Comparison of ENCODE assay signal across 9 cellular contexts in genomic region chr6:53294095-53294494, GRCh38. TPM values are rescaled to one million over a fixed set of nuclear protein-coding genes. Genes with fewer than 3 reads are reported as not detected.
DNase-seq lines count a peak whose midpoint lies in the region; ATAC-seq and TF ChIP-seq lines count a peak whose summit lies in the region.
"Had no signal": no experiment of that assay in that cellular context is flagged by ENCODE, and none has a peak within 500 bp of the region (broad histone marks: within the 10 kb centered on the region; RNA-seq: fewer than 3 reads in every experiment).

No MANE protein-coding gene starts in this region.

- no peaks in the 10 kb centered on the region for H3K9me3 Mint-ChIP-seq in activated naive CD4-positive, alpha-beta T cell treated with anti-CD3 and anti-CD28 coated beads, Interleukin-2, amount 50 U/mL, for 24 hours
- H3K9me3 Mint-ChIP-seq: stimulated activated naive CD8-positive, alpha-beta T cell treated with anti-CD3 and anti-CD28 coated beads, Interleukin-15, Interleukin-2, amounts not matched to agents 100 ng/mL and 50 ng/mL, for 24 hours had no signal

- TF ChIP-seq POLR2A in esophagus muscularis mucosa (IDR thresholded peaks at IDR 0.05; ENCODE audit: low read depth): no peak

- WGBS in esophagus muscularis mucosa: 76% methylated on average over 3 of the region's 3 CpGs

- peaks cover 2 to 12% (median 9%) of the 10 kb centered on the region in 4 donors for H3K4me1 ChIP-seq in esophagus muscularis mucosa
- H3K4me1 ChIP-seq in subcutaneous abdominal adipose tissue (ENCODE audit: control insufficient read depth in 5 of 5, insufficient read depth in 5 of 5, low read length in 5 of 5): peaks cover 7 to 58% (median 49%) of the 10 kb centered on the region in 5 donors

- H3K36me3 ChIP-seq in esophagus muscularis mucosa (peaks cover 0 to 32% (median 13%) of the 10 kb centered on the region in 4 donors), subcutaneous abdominal adipose tissue (ENCODE audit: control insufficient read depth in 5 of 5, insufficient read depth in 5 of 5, low read length in 5 of 5) (peaks cover 7 to 40% (median 20%) of the 10 kb centered on the region in 5 donors)

- peaks cover 9% of the 10 kb centered on the region for H3K36me3 Mint-ChIP-seq in activated naive CD4-positive, alpha-beta T cell treated with anti-CD3 and anti-CD28 coated beads, Interleukin-2, amount 50 U/mL, for 24 hours

- ATAC-seq in HG03354 (IDR thresholded peaks at IDR 0.05; ENCODE audit: poor library complexity, severe bottlenecking, unreplicated experiment) (no peak), HG02884 (IDR thresholded peaks at IDR 0.05; ENCODE audit: unreplicated experiment) (no peak), GM21381 (IDR thresholded peaks at IDR 0.05; ENCODE audit: unreplicated experiment) (no peak)

- peak overlapping the region in 2 of 5 donors; percentile 28 to 48 for H3K9ac ChIP-seq in subcutaneous abdominal adipose tissue (ENCODE audit: low read length in 5 of 5)

- no peaks in the 10 kb centered on the region for H3K27me3 Mint-ChIP-seq in activated naive CD4-positive, alpha-beta T cell treated with anti-CD3 and anti-CD28 coated beads, Interleukin-2, amount 50 U/mL, for 24 hours
- H3K27me3 Mint-ChIP-seq: stimulated activated naive CD8-positive, alpha-beta T cell treated with anti-CD3 and anti-CD28 coated beads, Interleukin-15, Interleukin-2, amounts not matched to agents 100 ng/mL and 50 ng/mL, for 24 hours had no signal

- H3K27ac ChIP-seq in esophagus muscularis mucosa (replicated peaks in 1 of 4) (no peak overlapping the region), subcutaneous abdominal adipose tissue (ENCODE audit: low read depth, low read length) (peak overlapping the region; percentile 81)

- no peaks in the 10 kb centered on the region for H3K27me3 ChIP-seq in esophagus muscularis mucosa
- H3K27me3 ChIP-seq in subcutaneous abdominal adipose tissue (ENCODE audit: control insufficient read depth in 5 of 5, insufficient read depth in 4 of 5, low read length in 5 of 5): no peaks in the 10 kb centered on the region

- H3K4me3 ChIP-seq in esophagus muscularis mucosa: no peak overlapping the region
- no peak overlapping the region for H3K4me3 ChIP-seq in subcutaneous abdominal adipose tissue (ENCODE audit: low read depth in 1 of 5, low read length in 5 of 5)

- peaks cover 97% of the 10 kb centered on the region for H3K4me1 Mint-ChIP-seq in activated naive CD4-positive, alpha-beta T cell treated with anti-CD3 and anti-CD28 coated beads, Interleukin-2, amount 50 U/mL, for 24 hours

- DNase-seq in activated naive CD4-positive, alpha-beta T cell (lab: John Stamatoyannopoulos, UW): no peak
- DNase-seq in NCI-H82 treated with DMSO at 0.1 percent for 48 hours (lab: John Stamatoyannopoulos, UW; ENCODE audit: unreplicated experiment) (peak; percentile 22), esophagus muscularis mucosa (ENCODE audit: extremely low spot score) (no peak)

- H3K9me3 ChIP-seq in esophagus muscularis mucosa (no peaks in the 10 kb centered on the region), subcutaneous abdominal adipose tissue (ENCODE audit: control insufficient read depth in 5 of 5, low read length in 5 of 5) (no peaks in the 10 kb centered on the region)

- H3K4me3 Mint-ChIP-seq in activated naive CD4-positive, alpha-beta T cell treated with anti-CD3 and anti-CD28 coated beads, Interleukin-2, amount 50 U/mL, for 24 hours: no peak overlapping the region
- H3K4me3 Mint-ChIP-seq: stimulated activated naive CD8-positive, alpha-beta T cell treated with anti-CD3 and anti-CD28 coated beads, Interleukin-15, Interleukin-2, amounts not matched to agents 100 ng/mL and 50 ng/mL, for 24 hours had no signal

- peak overlapping the region; percentile 78 for H3K27ac Mint-ChIP-seq in activated naive CD4-positive, alpha-beta T cell treated with anti-CD3 and anti-CD28 coated beads, Interleukin-2, amount 50 U/mL, for 24 hours
- H3K27ac Mint-ChIP-seq: stimulated activated naive CD8-positive, alpha-beta T cell treated with anti-CD3 and anti-CD28 coated beads, Interleukin-15, Interleukin-2, amounts not matched to agents 100 ng/mL and 50 ng/mL, for 24 hours had no signal

- TF ChIP-seq EP300 in esophagus muscularis mucosa (IDR thresholded peaks at IDR 0.05): no peak

- peak; percentile 18 to 41 (median 23) for TF ChIP-seq CTCF in esophagus muscularis mucosa (IDR thresholded peaks at IDR 0.05)

- intact Hi-C loops in esophagus muscularis mucosa (cut with DNase I): no loop called here

RNA-seq across cellular contexts. Expression of gene ELOVL5, which starts 54.7 kb away (rescaled TPM):
- total RNA-seq in esophagus muscularis mucosa: 10 to 100 TPM; 55.2 to 80.2 (median 64.8) TPM
